9 cellular contexts compared by ENCODE assay signal in the genomic region with DNA sequence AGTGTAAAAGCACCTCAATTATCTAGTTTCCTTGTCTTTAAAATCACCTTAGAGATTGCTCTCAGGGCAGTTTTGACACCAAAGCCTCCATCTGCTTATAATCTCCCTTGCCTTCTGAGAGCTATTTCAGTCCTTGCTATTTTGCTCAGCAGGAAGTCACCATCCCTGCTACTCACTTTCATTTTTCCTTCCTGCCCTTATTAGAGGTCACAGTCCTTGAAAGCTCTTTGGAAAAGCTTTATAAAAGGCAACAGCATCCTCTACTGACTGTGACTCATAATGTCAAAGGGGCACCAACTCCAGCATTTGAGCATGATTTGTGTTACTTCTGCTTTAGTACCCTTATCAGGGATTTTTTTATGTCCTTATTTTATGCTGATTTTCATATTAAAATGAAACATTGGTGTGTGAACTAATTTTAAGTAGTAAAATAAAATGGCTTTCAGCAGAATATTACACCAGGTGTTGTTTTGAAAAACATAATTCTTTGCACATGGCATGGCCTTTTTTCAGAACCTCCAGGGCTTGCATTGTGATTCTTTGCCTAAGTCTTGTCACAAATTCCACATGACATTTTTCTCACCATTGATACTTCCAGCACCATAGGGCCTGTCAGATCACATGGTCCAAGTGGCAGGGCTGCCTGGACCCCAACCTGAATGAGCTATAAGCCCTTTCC.
DNase-seq lines count a peak whose midpoint lies in the region; ATAC-seq, FAIRE-seq and TF ChIP-seq lines count a peak whose summit lies in the region.
"Had no signal": no experiment of that assay in that cellular context is flagged by ENCODE, and none has a peak within 500 bp of the region (broad histone marks: within the 10 kb centered on the region; RNA-seq: fewer than 3 reads in every experiment).

No MANE protein-coding gene starts in this region.

- H3K9ac ChIP-seq in fibroblast of lung (ENCODE audit: insufficient read depth, low read length), result no peak overlapping the region

- H3K36me3 ChIP-seq in fibroblast of lung (ENCODE audit: control insufficient read depth, insufficient read depth, low read length), result no peaks in the 10 kb centered on the region

- H3K27me3 ChIP-seq in fibroblast of lung (ENCODE audit: control insufficient read depth, insufficient read depth, low read length), result no peaks in the 10 kb centered on the region

- no peak overlapping the region for H3K27ac ChIP-seq in fibroblast of lung (ENCODE audit: insufficient read depth, low read length)
- H3K27ac ChIP-seq: skin epidermis had no signal

- H4K20me1 ChIP-seq in fibroblast of lung (ENCODE audit: control insufficient read depth, extremely low read depth, insufficient read depth, low read length), result no peaks in the 10 kb centered on the region

- ATAC-seq in GM21381 (IDR thresholded peaks at IDR 0.05; ENCODE audit: unreplicated experiment) (peak; percentile 68), HG03469 (IDR thresholded peaks at IDR 0.05; ENCODE audit: unreplicated experiment) (peak; percentile 61)

- peaks cover 2% of the 10 kb centered on the region for H3K4me1 ChIP-seq in fibroblast of lung (ENCODE audit: control insufficient read depth, extremely low read depth, insufficient read depth, low read length)

- FAIRE-seq in D721Med (lab: Jason Lieb, UNC), result no peak

- H2AFZ ChIP-seq in fibroblast of lung (ENCODE audit: low read length), result peak overlapping the region; percentile 45

- TF ChIP-seq CTCF in D721Med (IDR thresholded peaks at IDR 0.05; ENCODE audit: insufficient read depth, missing control alignments) (peak; percentile 56), fibroblast of lung (conservative IDR thresholded peaks at IDR 0.05 in 1 of 2, IDR thresholded peaks at IDR 0.05 in 1 of 2; ENCODE audit: low read depth in 1 of 2, low read length in 2 of 2) (peak; percentile 36 to 52)

- DNase-seq in D721Med (ENCODE audit: insufficient read length, low spot score) (no peak), OCI-M1 (lab: John Stamatoyannopoulos, UW) (peak; percentile 95), fibroblast of lung (ENCODE audit: low read depth in 2 of 2) (peak; percentile 77 to 79), pons (ENCODE audit: low spot score) (peak; percentile 74), posterior cingulate gyrus (no peak), germinal center (ENCODE audit: low spot score) (no peak)

- H3K4me3 ChIP-seq in fibroblast of lung (replicated peaks in 1 of 4; ENCODE audit: control extremely low read depth in 1 of 4, insufficient read depth in 1 of 4, low read depth in 3 of 4, low read length in 4 of 4), result no peak overlapping the region
- H3K4me3 ChIP-seq: skin epidermis had no signal

- H3K4me2 ChIP-seq in fibroblast of lung (ENCODE audit: extremely low read depth, insufficient read depth, low read length), result peak overlapping the region; percentile 58

- intact Hi-C loops in posterior cingulate gyrus (cut with DNase I), result no loop called here

- no peaks in the 10 kb centered on the region for H3K9me3 ChIP-seq in fibroblast of lung (ENCODE audit: control insufficient read depth, insufficient read depth, low read depth, low read length)

- H3K79me2 ChIP-seq in fibroblast of lung (ENCODE audit: control insufficient read depth, insufficient read depth, low read length), result no peaks in the 10 kb centered on the region

Comparison
In these comparisons a context has a peak if more than half of its experiments do, and no peak if none do; other contexts are left out.
1. DNase-seq: peak in OCI-M1 (single experiment), fibroblast of lung (2 of 2) and pons (single experiment); none in D721Med (single experiment), posterior cingulate gyrus (0 of 10) and germinal center (single experiment).